In genomic region chr11:8263769-8264410, GRCh38 we compare ENCODE assay signal across 9 cellular contexts. TPM values are rescaled to one million over a fixed set of nuclear protein-coding genes. Genes with fewer than 3 reads are reported as not detected.
DNase-seq lines count a peak whose midpoint lies in the region; ATAC-seq and TF ChIP-seq lines count a peak whose summit lies in the region.
"Had no signal": no experiment of that assay in that cellular context is flagged by ENCODE, and none has a peak within 500 bp of the region (broad histone marks: within the 10 kb centered on the region; RNA-seq: fewer than 3 reads in every experiment).

LMO1 (minus strand) TSS chr11:8263878; CDS start chr11:8263362, 516 bp downstream.

- H3K27me3 ChIP-seq in Loucy (ENCODE audit: insufficient read depth, low read length, poor library complexity, severe bottlenecking), result peaks cover 12% of the 10 kb centered on the region
- peaks cover 15% of the 10 kb centered on the region for H3K27me3 ChIP-seq in SJCRH30
- H3K27me3 ChIP-seq in osteoblast (ENCODE audit: insufficient read depth, low read length), result peaks cover 72% of the 10 kb centered on the region
- peaks cover 65% of the 10 kb centered on the region for H3K27me3 ChIP-seq in suprapubic skin

- DNase-seq in COR-L47 (lab: John Stamatoyannopoulos, UW) (peak; percentile 83), SJCRH30 (peak; percentile 84 to 93), glomerular visceral epithelial cell (ENCODE audit: extremely low spot score) (peak; percentile 74), osteoblast (ENCODE audit: insufficient read length, low spot score, missing footprints) (peak; percentile 100), suprapubic skin (ENCODE audit: low spot score in 2 of 2) (peak; percentile 85 to 89)
- peak; percentile 73 for DNase-seq in activated naive CD4-positive, alpha-beta T cell treated with Interleukin-2 at 50 U/mL for 16 hours

- 3% methylated on average over 22 of the region's 22 CpGs for WGBS in suprapubic skin

- H3K4me3 ChIP-seq in Loucy (ENCODE audit: low read length, poor library complexity, severe bottlenecking), result peak within 1 kb of the TSS; percentile 70
- H3K4me3 ChIP-seq in SJCRH30, result peak within 1 kb of the TSS; percentile 52
- H3K4me3 ChIP-seq in osteoblast (ENCODE audit: insufficient read depth, low read length), result peak within 1 kb of the TSS; percentile 63
- H3K4me3 ChIP-seq in suprapubic skin, result peak within 1 kb of the TSS; percentile 63

- H4K20me1 ChIP-seq in Loucy (ENCODE audit: insufficient read depth, low read length, poor library complexity, severe bottlenecking) (no peaks in the 10 kb centered on the region), osteoblast (ENCODE audit: insufficient read depth, low read length) (peaks cover 3% of the 10 kb centered on the region)

- H3K27ac ChIP-seq in SJCRH30 (no peak within 1 kb of the TSS), osteoblast (ENCODE audit: low read depth, low read length) (no peak within 1 kb of the TSS), suprapubic skin (no peak within 1 kb of the TSS)
- H3K27ac ChIP-seq: epithelial cell of prostate had no signal

- peaks cover 20% of the 10 kb centered on the region for H3K4me1 ChIP-seq in Loucy (ENCODE audit: insufficient read depth, low read length, poor library complexity, severe bottlenecking)
- H3K4me1 ChIP-seq in SJCRH30, result no peaks in the 10 kb centered on the region
- H3K4me1 ChIP-seq in osteoblast (ENCODE audit: insufficient read depth, low read length), result peaks cover 14% of the 10 kb centered on the region
- peaks cover 49% of the 10 kb centered on the region for H3K4me1 ChIP-seq in suprapubic skin

- no peak for TF ChIP-seq POLR2A in suprapubic skin (IDR thresholded peaks at IDR 0.05)

- TF ChIP-seq CTCF in Loucy (conservative IDR thresholded peaks at IDR 0.05; ENCODE audit: low read length), result peak; percentile 88
- TF ChIP-seq CTCF in osteoblast (IDR thresholded peaks at IDR 0.05; ENCODE audit: extremely low read depth, low read depth, low read length), result peak; percentile 89
- TF ChIP-seq CTCF in suprapubic skin (IDR thresholded peaks at IDR 0.05), result peak; percentile 53 to 80

- ATAC-seq in GM21529 (IDR thresholded peaks at IDR 0.05; ENCODE audit: unreplicated experiment), result peak; percentile 69

- no peaks in the 10 kb centered on the region for H3K36me3 ChIP-seq in Loucy (ENCODE audit: insufficient read depth, low read length)
- H3K36me3 ChIP-seq in SJCRH30, result no peaks in the 10 kb centered on the region
- H3K36me3 ChIP-seq in osteoblast (ENCODE audit: insufficient read depth, low read length), result no peaks in the 10 kb centered on the region
- no peaks in the 10 kb centered on the region for H3K36me3 ChIP-seq in suprapubic skin

- H3F3A ChIP-seq in Loucy (ENCODE audit: low read depth), result no peaks in the 10 kb centered on the region

- peak within 1 kb of the TSS; percentile 58 for H2AFZ ChIP-seq in Loucy (ENCODE audit: low read length)
- H2AFZ ChIP-seq in osteoblast (ENCODE audit: low read length), result peak within 1 kb of the TSS; percentile 70

- no peak for TF ChIP-seq EP300 in suprapubic skin (IDR thresholded peaks at IDR 0.05)

- H3K9me3 ChIP-seq in Loucy (ENCODE audit: insufficient read depth, low read depth, low read length) (no peaks in the 10 kb centered on the region), SJCRH30 (replicated peaks) (no peaks in the 10 kb centered on the region), osteoblast (ENCODE audit: low read depth, low read length) (no peaks in the 10 kb centered on the region), suprapubic skin (no peaks in the 10 kb centered on the region)

- no peaks in the 10 kb centered on the region for H3K9me2 ChIP-seq in Loucy (replicated peaks; ENCODE audit: low read depth, low read length)

- H3K79me2 ChIP-seq in Loucy (ENCODE audit: insufficient read depth, low read length) (no peaks in the 10 kb centered on the region), osteoblast (ENCODE audit: insufficient read depth, low read length) (no peaks in the 10 kb centered on the region)

- H3K9ac ChIP-seq in Loucy (ENCODE audit: low read depth, low read length, poor library complexity, severe bottlenecking), result no peak within 1 kb of the TSS

- H3K4me2 ChIP-seq in Loucy (ENCODE audit: low read depth, low read length, poor library complexity, severe bottlenecking) (peak within 1 kb of the TSS; percentile 86), osteoblast (ENCODE audit: insufficient read depth, low read length) (peak within 1 kb of the TSS; percentile 79)

RNA-seq across cellular contexts. Expression of gene LMO1, which starts in this region (rescaled TPM):
- total RNA-seq in SJCRH30 (2014; rRNA removed; shearing (Covaris generic)), result 0.20 and 0.24 TPM in 2 replicates
- total RNA-seq in osteoblast, result not detected in 2 replicates
- total RNA-seq in suprapubic skin, result 10 to 100 TPM in 2 of 4 donors, 1 to 10 TPM in 2; 6.2 to 29.4 (median 8.2) TPM

Comparison
In these comparisons a context has a peak if more than half of its experiments do, and no peak if none do; other contexts are left out.
1. Peak in DNase-seq and H3K4me3 ChIP-seq in SJCRH30; RNA of the gene not detected or under 1 TPM.
2. Peak in DNase-seq, H3K4me3 ChIP-seq and H3K4me2 ChIP-seq in osteoblast; RNA of the gene not detected or under 1 TPM.